8 cellular contexts compared by ENCODE assay signal in the genomic region with DNA sequence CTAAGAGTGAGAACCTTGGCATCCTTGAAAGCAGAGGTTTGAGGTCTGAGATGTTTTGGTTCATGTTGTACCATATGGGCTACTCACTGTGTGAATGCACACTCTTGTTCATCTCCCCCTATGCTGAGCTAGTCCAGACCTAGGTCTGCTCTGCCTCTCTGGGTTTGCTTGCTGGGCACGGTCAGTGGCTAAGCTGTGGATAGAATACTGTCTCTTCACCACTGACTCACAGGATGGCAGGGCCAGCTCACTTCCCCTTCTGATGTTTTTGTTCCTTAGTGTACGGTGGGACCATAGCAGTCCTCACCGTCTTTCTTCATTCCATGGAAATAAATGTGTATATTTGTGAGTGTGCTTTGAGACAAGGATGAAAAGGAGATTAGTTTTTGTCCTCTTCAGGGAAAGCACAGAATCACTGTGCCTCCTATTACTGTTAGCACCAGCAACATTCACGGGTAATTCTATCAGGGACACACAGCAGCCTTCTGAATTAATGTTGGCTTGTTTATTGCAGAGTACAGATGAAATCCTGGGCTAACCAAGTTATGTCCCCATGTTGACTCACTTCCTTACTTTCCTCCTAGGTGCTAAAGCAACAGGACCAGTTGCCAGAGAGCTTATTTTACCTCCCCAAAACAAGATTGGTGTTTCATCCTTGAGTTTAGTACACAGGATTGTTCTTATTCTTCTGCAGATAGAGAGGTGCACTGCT. TPM values are rescaled to one million over a fixed set of nuclear protein-coding genes. Genes with fewer than 3 reads are reported as not detected.
DNase-seq lines count a peak whose midpoint lies in the region; ATAC-seq, FAIRE-seq and TF ChIP-seq lines count a peak whose summit lies in the region.

No MANE protein-coding gene starts in this region.

- peaks cover 8% of the 10 kb centered on the region for H3K4me1 Mint-ChIP-seq in astrocyte (ENCODE audit: low read depth, unreplicated experiment)
- peaks cover 6 to 9% of the 10 kb centered on the region in 2 donors for H3K4me1 Mint-ChIP-seq in effector memory CD8-positive, alpha-beta T cell (ENCODE audit: low read depth in 2 of 2)
- peaks cover 11 to 17% (median 16%) of the 10 kb centered on the region in 3 donors for H3K4me1 Mint-ChIP-seq in CD8-positive, alpha-beta memory T cell

- no peaks in the 10 kb centered on the region for H3K36me3 Mint-ChIP-seq in astrocyte (ENCODE audit: low read depth, unreplicated experiment)
- H3K36me3 Mint-ChIP-seq in effector memory CD8-positive, alpha-beta T cell (ENCODE audit: insufficient read depth) = no peaks in the 10 kb centered on the region
- H3K36me3 Mint-ChIP-seq in CD8-positive, alpha-beta memory T cell = no peaks in the 10 kb centered on the region

- no peak overlapping the region for H3K4me3 Mint-ChIP-seq in astrocyte (ENCODE audit: unreplicated experiment)
- H3K4me3 Mint-ChIP-seq in effector memory CD8-positive, alpha-beta T cell = no peak overlapping the region
- no peak overlapping the region for H3K4me3 Mint-ChIP-seq in CD8-positive, alpha-beta memory T cell

- H3K9ac ChIP-seq in astrocyte (ENCODE audit: low read length) = no peak overlapping the region

- H3K27me3 ChIP-seq in MG63 (no peaks in the 10 kb centered on the region), astrocyte (ENCODE audit: insufficient read depth, low read length) (no peaks in the 10 kb centered on the region), left lung (no peaks in the 10 kb centered on the region)
- no peaks in the 10 kb centered on the region for H3K27me3 ChIP-seq in CD8-positive, alpha-beta memory T cell (ENCODE audit: insufficient read depth, low read length, poor library complexity, severe bottlenecking)

- H3K9me3 Mint-ChIP-seq in astrocyte (ENCODE audit: unreplicated experiment) = peaks cover 2% of the 10 kb centered on the region
- no peaks in the 10 kb centered on the region for H3K9me3 Mint-ChIP-seq in effector memory CD8-positive, alpha-beta T cell
- peaks cover 0 to 2% (median 0%) of the 10 kb centered on the region in 5 donors for H3K9me3 Mint-ChIP-seq in CD8-positive, alpha-beta memory T cell

- DNase-seq in AG10803 (ENCODE audit: low read depth) = peak; percentile 36
- DNase-seq in MG63 = peak; percentile 68
- DNase-seq in astrocyte (ENCODE audit: low read depth) = no peak
- peak in 1 of 2 donors; percentile 43 for DNase-seq in left lung
- no peak for DNase-seq in effector memory CD8-positive, alpha-beta T cell
- DNase-seq in CD8-positive, alpha-beta memory T cell = no peak
- no peak for DNase-seq in NCI-H1417 (lab: John Stamatoyannopoulos, UW)

- no peak for TF ChIP-seq CTCF in AG10803 (conservative IDR thresholded peaks at IDR 0.05; ENCODE audit: low read length)
- TF ChIP-seq CTCF in astrocyte (IDR thresholded peaks at IDR 0.05; ENCODE audit: insufficient read depth, low read depth, low read length) = no peak
- no peak for TF ChIP-seq CTCF in left lung (IDR thresholded peaks at IDR 0.05)

- peak; percentile 71 for ATAC-seq in left lung
- no peak for ATAC-seq in effector memory CD8-positive, alpha-beta T cell (replicated peaks)
- ATAC-seq in HG03108 (IDR thresholded peaks at IDR 0.05; ENCODE audit: unreplicated experiment) = no peak

- no peaks in the 10 kb centered on the region for H4K20me1 ChIP-seq in astrocyte (ENCODE audit: insufficient read depth, low read length)

- peak overlapping the region; percentile 15 for H3K27ac ChIP-seq in astrocyte (ENCODE audit: low read depth, low read length)
- peak overlapping the region in 1 of 2 donors; percentile 90 for H3K27ac ChIP-seq in left lung
- no peak overlapping the region for H3K27ac ChIP-seq in CD8-positive, alpha-beta memory T cell (ENCODE audit: low read depth, low read length)

- no peaks in the 10 kb centered on the region for H3K79me2 ChIP-seq in astrocyte (ENCODE audit: insufficient read depth, low read length)

- H3K27ac Mint-ChIP-seq in astrocyte (ENCODE audit: unreplicated experiment) = peak overlapping the region; percentile 0
- peak overlapping the region in 1 of 2 donors; percentile 5 for H3K27ac Mint-ChIP-seq in effector memory CD8-positive, alpha-beta T cell
- peak overlapping the region in 1 of 8 donors; percentile 24 for H3K27ac Mint-ChIP-seq in CD8-positive, alpha-beta memory T cell

- peak overlapping the region; percentile 43 for H2AFZ ChIP-seq in astrocyte (ENCODE audit: low read depth, low read length)

- peak; percentile 85 for FAIRE-seq in astrocyte (lab: Jason Lieb, UNC)

- H3K4me1 ChIP-seq in astrocyte (ENCODE audit: insufficient read depth, low read length) (peaks cover 9% of the 10 kb centered on the region), left lung (peaks cover 0 to 24% of the 10 kb centered on the region in 2 donors)
- no peaks in the 10 kb centered on the region for H3K4me1 ChIP-seq in CD8-positive, alpha-beta memory T cell (ENCODE audit: insufficient read depth, low read length)

- intact Hi-C loops in left lung (cut with DNase I) = no loop called here

- H3K27me3 Mint-ChIP-seq in astrocyte (ENCODE audit: low read depth, unreplicated experiment) = no peaks in the 10 kb centered on the region
- no peaks in the 10 kb centered on the region for H3K27me3 Mint-ChIP-seq in effector memory CD8-positive, alpha-beta T cell
- no peaks in the 10 kb centered on the region for H3K27me3 Mint-ChIP-seq in CD8-positive, alpha-beta memory T cell

- H3K36me3 ChIP-seq in MG63 = no peaks in the 10 kb centered on the region
- H3K36me3 ChIP-seq in astrocyte (ENCODE audit: insufficient read depth, low read length) = no peaks in the 10 kb centered on the region
- no peaks in the 10 kb centered on the region for H3K36me3 ChIP-seq in left lung
- H3K36me3 ChIP-seq in CD8-positive, alpha-beta memory T cell (ENCODE audit: insufficient read depth, low read length) = no peaks in the 10 kb centered on the region

- H3K4me2 ChIP-seq in astrocyte (ENCODE audit: low read length) = peak overlapping the region; percentile 72

- CTCF ChIA-PET in CD8-positive, alpha-beta memory T cell (lab: Charles Lee) = no interaction called here

- H3K4me3 ChIP-seq in AG10803 (ENCODE audit: low read length) (no peak overlapping the region), MG63 (no peak overlapping the region), astrocyte (ENCODE audit: insufficient read depth, low read depth, low read length) (peak overlapping the region; percentile 20), left lung (no peak overlapping the region)
- no peak overlapping the region for H3K4me3 ChIP-seq in CD8-positive, alpha-beta memory T cell (ENCODE audit: low read length)

- H3K9me3 ChIP-seq in MG63 = no peaks in the 10 kb centered on the region
- no peaks in the 10 kb centered on the region for H3K9me3 ChIP-seq in astrocyte (ENCODE audit: insufficient read depth, low read depth, low read length)
- no peaks in the 10 kb centered on the region for H3K9me3 ChIP-seq in left lung
- H3K9me3 ChIP-seq in CD8-positive, alpha-beta memory T cell (ENCODE audit: low read length) = no peaks in the 10 kb centered on the region

- POLR2A ChIA-PET in CD8-positive, alpha-beta memory T cell (lab: Charles Lee) = no interaction called here

RNA-seq across cellular contexts. Expression of a gene that starts 56.9 kb away (rescaled TPM):
- total RNA-seq in MG63 (2014; rRNA removed; shearing (Covaris generic); ENCODE audit: low replicate concordance) = 28.5 and 32.5 TPM in 2 replicates
- total RNA-seq in astrocyte = 94.0 and 107 TPM in 2 replicates
- total RNA-seq in left lung = 100 to 1,000 TPM in 1 of 2 donors, 10 to 100 TPM in 1; 74.3 to 134 TPM
- 100 to 1,000 TPM; 205 to 208 TPM for total RNA-seq in CD8-positive, alpha-beta memory T cell
- 51.7 TPM for polyA plus RNA-seq in CD8-positive, alpha-beta memory T cell

Comparison
In these comparisons a context has a peak if more than half of its experiments do, and no peak if none do; other contexts are left out.
1. DNase-seq: peak in AG10803 (single experiment) and MG63 (single experiment); none in astrocyte (single experiment), effector memory CD8-positive, alpha-beta T cell (0 of 3), CD8-positive, alpha-beta memory T cell (0 of 5) and NCI-H1417 (0 of 3).